Comparison of ENCODE assay signal across 35 cellular contexts in the genomic region with DNA sequence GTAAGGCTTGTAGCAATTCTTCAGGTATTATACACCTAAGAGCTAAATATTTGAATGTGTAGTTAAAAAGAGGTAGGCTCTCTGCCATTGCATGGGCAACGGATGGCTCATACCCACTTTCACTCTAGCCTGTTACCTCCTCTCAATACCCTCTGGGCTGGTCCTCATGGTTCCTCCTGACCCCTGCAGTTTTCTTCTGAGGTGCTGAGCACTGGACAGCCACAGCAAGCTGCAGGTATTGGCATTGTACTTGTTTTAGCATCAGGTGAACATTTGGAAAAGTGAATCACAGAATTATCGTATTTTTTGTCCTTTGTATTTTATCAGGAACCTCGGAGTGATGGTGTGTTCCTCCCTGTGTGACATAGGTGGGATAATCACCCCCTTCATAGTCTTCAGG. TPM values are rescaled to one million over a fixed set of nuclear protein-coding genes. Genes with fewer than 3 reads are reported as not detected.
"Had no signal": no experiment of that assay in that cellular context is flagged by ENCODE, and none has a peak within 500 bp of the region (broad histone marks: within the 10 kb centered on the region; RNA-seq: fewer than 3 reads in every experiment).

No MANE protein-coding gene starts in this region.

- H3K4me2 ChIP-seq: KMS-11 had no signal

- H3K4me3 ChIP-seq: MG63 had no signal

- H3K9me3 ChIP-seq: MG63 had no signal

- H3K27ac ChIP-seq: KMS-11 had no signal

- H3K36me3 ChIP-seq: MG63 had no signal

- H3K27me3 ChIP-seq: MG63 had no signal

- H3K9ac ChIP-seq: KMS-11 had no signal

- DNase-seq: Karpas-422, Kasumi-1, MG63, MM.1S, MV-4-11, NCI-H1048, NCI-H1092, NCI-H1092 treated with DMSO at 0.1 percent for 48 hours, NCI-H1105, NCI-H1105 treated with DMSO at 0.1 percent for 48 hours, NCI-H1417, NCI-H1417 treated with DMSO at 0.1 percent for 48 hours, NCI-H1436, NCI-H1436 treated with DMSO at 0.1 percent for 48 hours, NCI-H146, NCI-H1694, NCI-H1694 treated with DMSO at 0.1 percent for 48 hours, NCI-H187, NCI-H187 treated with DMSO at 0.1 percent for 48 hours, NCI-H1930, NCI-H2029, NCI-H2029 treated with DMSO at 0.1 percent for 48 hours, NCI-H2081, NCI-H2081 treated with DMSO at 0.1 percent for 48 hours, NCI-H2107, NCI-H2171, NCI-H2171 treated with DMSO at 0.1 percent for 48 hours, NCI-H2227 treated with DMSO at 0.1 percent for 48 hours, NCI-H345, NCI-H446, NCI-H446 treated with DMSO at 0.1 percent for 48 hours, NCI-H510A, NCI-H510A treated with DMSO at 0.1 percent for 48 hours had no signal

RNA-seq across cellular contexts. Expression of a gene that starts 32.9 kb away (rescaled TPM):
- total RNA-seq: M059J had no signal
